Comparison of ENCODE assay signal across 10 cellular contexts in genomic region chr18:21686282-21687105, GRCh38. TPM values are rescaled to one million over a fixed set of nuclear protein-coding genes. Genes with fewer than 3 reads are reported as not detected.
A peak's percentile ranks its signal among the peaks of the same experiment; 100 is the strongest.
DNase-seq lines count a peak whose midpoint lies in the region; ATAC-seq, FAIRE-seq and TF ChIP-seq lines count a peak whose summit lies in the region.
"Had no signal": no experiment of that assay in that cellular context is flagged by ENCODE, and none has a peak within 500 bp of the region (broad histone marks: within the 10 kb centered on the region; RNA-seq: fewer than 3 reads in every experiment).

No MANE protein-coding gene starts in this region.

- POLR2A ChIA-PET in A549 (lab: Yijun Ruan, JAX): no interaction called here
- POLR2A ChIA-PET in HEK293 (lab: Yijun Ruan, JAX): interaction anchor here (0.8 to 1.4 kb wide), 3 partner anchors 18 to 86 kb away, joined by 3 to 4 read pairs (median 3); partner anchors contain the start of gene ESCO1

- TF ChIP-seq CTCF in A549 (IDR thresholded peaks at IDR 0.05) (no peak), HEK293 (tag by site-specific recombination; IDR thresholded peaks at IDR 0.05) (no peak), mucosa of descending colon (IDR thresholded peaks at IDR 0.05) (no peak)

- peak overlapping the region; percentile 38 to 56; a peak in 2 of 6 replicates for H3K27ac ChIP-seq in A549
- H3K27ac ChIP-seq in HEK293 (ENCODE audit: extremely low read depth, low read depth, low read length): peak overlapping the region; percentile 39; the same call in 1 of the 2 replicates

- TF ChIP-seq POLR2A in A549 (IDR thresholded peaks at IDR 0.05; ENCODE audit: low read length): no peak

- H3K4me3 ChIP-seq in A549 (no peak overlapping the region), HEK293 (ENCODE audit: low read depth, low read length) (no peak overlapping the region), mucosa of descending colon (no peak overlapping the region)

- no peak for TF ChIP-seq EP300 in A549 (IDR thresholded peaks at IDR 0.05)

- CTCF ChIA-PET in A549 (lab: Yijun Ruan, JAX) (no interaction called here), HEK293 (lab: Yijun Ruan, JAX) (interaction anchor here (0.6 kb wide), 1 partner anchor 101 kb away, joined by 4 read pairs; no protein-coding TSS in a partner anchor)

- intact Hi-C loops in mucosa of descending colon (cut with DNase I, micrococcal nuclease): loop anchor here in 1 of 2 donors (10.0 kb wide), 1 partner anchor 48 kb away; no protein-coding TSS in a partner anchor

- peaks cover 6% of the 10 kb centered on the region; the same call in 1 of the 3 replicates for H3K4me1 ChIP-seq in A549
- H3K4me1 ChIP-seq in HEK293 (ENCODE audit: control insufficient read depth, insufficient read depth, low read length): no peaks in the 10 kb centered on the region
- peaks cover 26% of the 10 kb centered on the region for H3K4me1 ChIP-seq in mucosa of descending colon (ENCODE audit: low read depth)

- peaks cover 4 to 17% of the 10 kb centered on the region in 2 experiments; a peak in 2 of 3 replicates for H3K36me3 ChIP-seq in HEK293 (ENCODE audit: control insufficient read depth in 2 of 2, insufficient read depth in 1 of 2, low read length in 2 of 2)
- H3K36me3 ChIP-seq in mucosa of descending colon (ENCODE audit: low read depth): no peaks in the 10 kb centered on the region

- TF ChIP-seq RAD21 in A549 (conservative IDR thresholded peaks at IDR 0.05 in 1 of 2, IDR thresholded peaks at IDR 0.05 in 1 of 2): no peak

- H3K9me3 ChIP-seq in A549 (peaks cover 8% of the 10 kb centered on the region), HEK293 (ENCODE audit: control insufficient read depth, insufficient read depth, low read depth, low read length) (no peaks in the 10 kb centered on the region), mucosa of descending colon (no peaks in the 10 kb centered on the region)

- ATAC-seq in A549: no peak
- peak; percentile 89 for ATAC-seq in mucosa of descending colon
- no peak for ATAC-seq in HG02852 (IDR thresholded peaks at IDR 0.05; ENCODE audit: unreplicated experiment)
- no peak for ATAC-seq in GM21723 (IDR thresholded peaks at IDR 0.05; ENCODE audit: unreplicated experiment)

- no peak for FAIRE-seq in A549 (lab: Jason Lieb, UNC)

- WGBS in A549 (ENCODE audit: missing lambda C conversion rate): 65% methylated on average over 8 of the region's 8 CpGs

- H3K4me2 ChIP-seq in A549: peak overlapping the region; percentile 1; the same call in 1 of the 3 replicates

- DNase-seq in A549 (ENCODE audit: low read depth in 1 of 2, low spot score in 1 of 2) (no peak), amniotic epithelial cell (ENCODE audit: low read depth) (peak; percentile 63), mucosa of descending colon (peak in 1 of 3 donors; percentile 53), NCI-H2196 (lab: John Stamatoyannopoulos, UW; ENCODE audit: unreplicated experiment) (no peak), RKO (ENCODE audit: low spot score) (no peak)
- DNase-seq: COR-L47, NCI-H226 had no signal

TF ChIP-seq in A549, 52 proteins besides CTCF, POLR2A, EP300 and RAD21 (continues in another document):
- TF ChIP-seq GATA3 (IDR thresholded peaks at IDR 0.05; ENCODE audit: borderline replicate concordance): no peak
- TF ChIP-seq CHD4 (IDR thresholded peaks at IDR 0.05; ENCODE audit: borderline replicate concordance): no peak
- TF ChIP-seq EHF (CRISPR knock-in tag; IDR thresholded peaks at IDR 0.05): no peak
- TF ChIP-seq NFE2L2 (conservative IDR thresholded peaks at IDR 0.05; ENCODE audit: low read length): no peak
- TF ChIP-seq MAX (IDR thresholded peaks at IDR 0.05): no peak
- no peak for TF ChIP-seq ESRRA (IDR thresholded peaks at IDR 0.05; ENCODE audit: borderline replicate concordance, low read length)
- TF ChIP-seq JUNB (IDR thresholded peaks at IDR 0.05): no peak
- no peak for TF ChIP-seq RNF2 (IDR thresholded peaks at IDR 0.05; ENCODE audit: borderline replicate concordance, low read depth)
- TF ChIP-seq HOXA7 (CRISPR knock-in tag; IDR thresholded peaks at IDR 0.05): no peak
- TF ChIP-seq REST (IDR thresholded peaks at IDR 0.05): no peak

TF ChIP-seq in HEK293, 187 proteins besides CTCF, POLR2A, EP300 and RAD21 (continues in another document):
- TF ChIP-seq FEZF1 (tag by site-specific recombination; IDR thresholded peaks at IDR 0.05) (peak; percentile 17; the same call in 1 of the 2 replicates), INSM2 (tag by site-specific recombination; IDR thresholded peaks at IDR 0.05) (no peak), ZNF398 (tag by site-specific recombination; IDR thresholded peaks at IDR 0.05) (no peak), ZSCAN5A (tag by site-specific recombination; IDR thresholded peaks at IDR 0.05) (no peak), TRIM28 (IDR thresholded peaks at IDR 0.05; ENCODE audit: borderline replicate concordance, low read length) (0 out of 2 replicates have a peak, but pooled peaks have one; percentile 49), ZNF302 (tag by site-specific recombination; IDR thresholded peaks at IDR 0.05; ENCODE audit: low read depth) (no peak), ZNF488 (tag by site-specific recombination; IDR thresholded peaks at IDR 0.05) (no peak), PRDM1 (tag by site-specific recombination; IDR thresholded peaks at IDR 0.05) (peak; percentile 67), ZNF704 (tag by site-specific recombination; IDR thresholded peaks at IDR 0.05) (no peak), ZNF48 (tag by site-specific recombination; IDR thresholded peaks at IDR 0.05) (no peak)

RNA-seq across cellular contexts. Expression of gene ABHD3, which starts 18.1 kb away (rescaled TPM):
- polyA plus RNA-seq in A549 (2011; rRNA removed) (24.4 and 24.7 TPM in 2 replicates), A549 (2017; fragmentation: RNase III; extraction: RNeasy Plus Mini Kit Qiagen cat#74134 plus additional on column Dnase treatment) (20.9 to 28.0 TPM (median 23.7 TPM) in 3 replicates)
- 14.5 and 15.6 TPM in 2 replicates for polyA plus RNA-seq in A549 (2012; cell fraction: cytosol; rRNA removed)
- 15.9 and 21.2 TPM in 2 replicates for polyA plus RNA-seq in A549 (2012; cell fraction: nucleus; rRNA removed)
- polyA minus RNA-seq in A549 (2011; rRNA and poly(A)+ RNA removed): 10.6 and 14.1 TPM in 2 replicates
- total RNA-seq in mucosa of descending colon: 100 to 1,000 TPM in 2 of 3 donors, 10 to 100 TPM in 1; 82.7 to 160 (median 150) TPM

RNA-seq across cellular contexts. Expression of gene MIB1, which starts 54.1 kb away (rescaled TPM):
- 20.3 and 22.2 TPM in 2 replicates for polyA plus RNA-seq in A549 (2011; rRNA removed)
- polyA plus RNA-seq in A549 (2012; cell fraction: cytosol; rRNA removed): 1.8 and 2.0 TPM in 2 replicates
- 1.5 and 2.3 TPM in 2 replicates for polyA plus RNA-seq in A549 (2012; cell fraction: nucleus; rRNA removed)
- polyA plus RNA-seq in A549 (2017; fragmentation: RNase III; extraction: RNeasy Plus Mini Kit Qiagen cat#74134 plus additional on column Dnase treatment): 8.4 to 9.7 TPM (median 9.6 TPM) in 3 replicates
- polyA minus RNA-seq in A549 (2011; rRNA and poly(A)+ RNA removed): 51.8 and 53.5 TPM in 2 replicates
- 10 to 100 TPM; 29.0 to 45.1 (median 33.1) TPM for total RNA-seq in mucosa of descending colon
